ENCODE assay signal across 8 cellular contexts in genomic region chr16:30183961-30184429, GRCh38. TPM values are rescaled to one million over a fixed set of nuclear protein-coding genes. Genes with fewer than 3 reads are reported as not detected.
DNase-seq lines count a peak whose midpoint lies in the region; ATAC-seq and TF ChIP-seq lines count a peak whose summit lies in the region.

No MANE protein-coding gene starts in this region.

- peaks cover 0 to 3% (median 0%) of the 10 kb centered on the region in 9 donors for H3K9me3 Mint-ChIP-seq in naive thymus-derived CD8-positive, alpha-beta T cell
- no peaks in the 10 kb centered on the region for H3K9me3 Mint-ChIP-seq in stimulated activated naive CD8-positive, alpha-beta T cell treated with anti-CD3 and anti-CD28 coated beads, Interleukin-15, Interleukin-2, amounts not matched to agents 100 ng/mL and 50 ng/mL, for 24 hours

- peaks cover 15 to 43% (median 36%) of the 10 kb centered on the region in 4 donors for H3K4me1 Mint-ChIP-seq in naive thymus-derived CD8-positive, alpha-beta T cell
- peaks cover 35% of the 10 kb centered on the region for H3K4me1 Mint-ChIP-seq in stimulated activated naive CD8-positive, alpha-beta T cell treated with anti-CD3 and anti-CD28 coated beads, Interleukin-15, Interleukin-2, amounts not matched to agents 100 ng/mL and 50 ng/mL, for 24 hours (ENCODE audit: low read depth)

- H3K27ac Mint-ChIP-seq in naive thymus-derived CD8-positive, alpha-beta T cell, result peak overlapping the region; percentile 93 to 98 (median 98)
- peak overlapping the region; percentile 99 for H3K27ac Mint-ChIP-seq in stimulated activated naive CD8-positive, alpha-beta T cell treated with anti-CD3 and anti-CD28 coated beads, Interleukin-15, Interleukin-2, amounts not matched to agents 100 ng/mL and 50 ng/mL, for 24 hours

- POLR2A ChIA-PET in naive thymus-derived CD8-positive, alpha-beta T cell (lab: Charles Lee), result interaction anchor here (0.6 to 7.9 kb wide), 42 partner anchors 9 to 738 kb away, joined by 3 to 320 read pairs (median 6); partner anchors contain the start of genes ALDOA, CD2BP2, DCTPP1 and FBRS

- peak; percentile 26 for ATAC-seq in HG03439 (IDR thresholded peaks at IDR 0.05; ENCODE audit: unreplicated experiment)
- peak; percentile 52 to 66 for ATAC-seq in naive thymus-derived CD8-positive, alpha-beta T cell

- H3K4me3 Mint-ChIP-seq in naive thymus-derived CD8-positive, alpha-beta T cell, result peak overlapping the region; percentile 96 to 100 (median 98)
- H3K4me3 Mint-ChIP-seq in stimulated activated naive CD8-positive, alpha-beta T cell treated with anti-CD3 and anti-CD28 coated beads, Interleukin-15, Interleukin-2, amounts not matched to agents 100 ng/mL and 50 ng/mL, for 24 hours, result peak overlapping the region; percentile 99

- DNase-seq in activated CD4-positive, alpha-beta T cell treated with anti-CD3 and anti-CD28 coated beads for 1 hour, result peak; percentile 62
- DNase-seq in naive thymus-derived CD8-positive, alpha-beta T cell, result peak; percentile 54 to 94 (median 85)
- DNase-seq in pons (ENCODE audit: low spot score), result no peak
- no peak for DNase-seq in AG08396 (ENCODE audit: low spot score)

- TF ChIP-seq POLR2A in GM19193 (IDR thresholded peaks at IDR 0.05; ENCODE audit: extremely low read depth, insufficient read depth, insufficient read length), result peak; percentile 68

- no peaks in the 10 kb centered on the region for H3K27me3 Mint-ChIP-seq in naive thymus-derived CD8-positive, alpha-beta T cell
- no peaks in the 10 kb centered on the region for H3K27me3 Mint-ChIP-seq in stimulated activated naive CD8-positive, alpha-beta T cell treated with anti-CD3 and anti-CD28 coated beads, Interleukin-15, Interleukin-2, amounts not matched to agents 100 ng/mL and 50 ng/mL, for 24 hours

- H3K36me3 Mint-ChIP-seq in naive thymus-derived CD8-positive, alpha-beta T cell, result peaks cover 8 to 39% (median 28%) of the 10 kb centered on the region in 3 donors
- H3K36me3 Mint-ChIP-seq in stimulated activated naive CD8-positive, alpha-beta T cell treated with anti-CD3 and anti-CD28 coated beads, Interleukin-15, Interleukin-2, amounts not matched to agents 100 ng/mL and 50 ng/mL, for 24 hours (ENCODE audit: low read depth), result peaks cover 38% of the 10 kb centered on the region

- peak overlapping the region; percentile 70 for H3K27ac ChIP-seq in cingulate gyrus (ENCODE audit: low read depth, low read length)

RNA-seq across cellular contexts. Expression of gene CORO1A, which starts 0.6 kb away (rescaled TPM):
- 100 to 1,000 TPM; 881 to 897 TPM for total RNA-seq in naive thymus-derived CD8-positive, alpha-beta T cell
- 1,000 to 10,000 TPM; 1,262 to 1,424 (median 1,364) TPM for polyA plus RNA-seq in naive thymus-derived CD8-positive, alpha-beta T cell

RNA-seq across cellular contexts. Expression of gene BOLA2B, which starts 9.5 kb away (rescaled TPM):
- 10 to 100 TPM; 66.6 to 73.1 TPM for total RNA-seq in naive thymus-derived CD8-positive, alpha-beta T cell
- polyA plus RNA-seq in naive thymus-derived CD8-positive, alpha-beta T cell, result 100 to 1,000 TPM; 225 to 251 (median 237) TPM

RNA-seq across cellular contexts. Expression of gene SLX1A, which starts 9.7 kb away (rescaled TPM):
- 10 to 100 TPM; 32.5 to 47.1 TPM for total RNA-seq in naive thymus-derived CD8-positive, alpha-beta T cell
- polyA plus RNA-seq in naive thymus-derived CD8-positive, alpha-beta T cell, result 10 to 100 TPM; 35.6 to 60.2 (median 44.2) TPM

RNA-seq across cellular contexts. Expression of gene SULT1A3, which starts 15.1 kb away (rescaled TPM):
- 10 to 100 TPM; 26.9 to 29.4 TPM for total RNA-seq in naive thymus-derived CD8-positive, alpha-beta T cell
- polyA plus RNA-seq in naive thymus-derived CD8-positive, alpha-beta T cell, result 1 to 10 TPM in 1 of 3 donors, under 1 TPM in 1, not detected in 1; 0.47 to 1.3 TPM

Comparison
In these comparisons a context has a peak if more than half of its experiments do, and no peak if none do; other contexts are left out.
1. DNase-seq: peak in activated CD4-positive, alpha-beta T cell treated with anti-CD3 and anti-CD28 coated beads for 1 hour (single experiment) and naive thymus-derived CD8-positive, alpha-beta T cell (10 of 10); none in pons (single experiment) and AG08396 (single experiment).